ENCODE assay signal across 8 cellular contexts in the genomic region with DNA sequence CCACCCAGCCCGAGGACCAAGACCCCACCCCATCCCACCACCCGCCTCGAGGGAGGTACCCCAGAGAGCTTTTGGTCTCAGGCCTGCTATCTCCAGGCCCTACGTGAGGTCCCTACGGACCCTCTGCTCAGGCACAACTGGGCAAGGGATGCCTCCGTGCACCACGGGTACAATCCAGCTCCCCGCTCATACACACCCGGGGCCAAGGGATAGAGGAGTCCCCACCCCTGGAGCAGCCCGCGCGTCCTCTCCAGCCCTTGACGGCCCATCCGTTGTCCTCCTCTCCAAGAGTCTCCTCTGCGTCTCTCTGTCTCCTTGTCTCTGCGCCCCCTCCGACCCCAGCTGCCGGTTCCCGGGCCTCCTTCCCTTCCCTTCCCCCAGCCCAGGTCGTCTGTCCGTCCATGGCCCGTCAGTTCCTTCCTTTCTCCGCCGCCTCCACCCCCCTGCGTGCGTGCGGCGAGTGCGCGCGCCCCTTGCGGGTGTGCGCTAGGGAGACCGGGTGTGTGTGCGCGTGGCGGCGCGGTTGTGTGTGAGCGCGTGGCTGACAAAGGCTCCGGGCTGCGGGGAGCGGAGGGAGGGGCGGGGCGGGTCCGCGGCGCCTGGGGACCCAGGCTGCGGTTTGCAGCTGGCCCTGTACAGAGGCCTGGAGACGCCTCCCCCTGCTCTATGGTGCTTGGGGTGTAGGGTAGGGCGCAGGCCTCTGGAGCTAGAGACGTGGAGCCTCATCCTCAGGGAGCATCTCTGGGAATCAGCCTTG. TPM values are rescaled to one million over a fixed set of nuclear protein-coding genes. Genes with fewer than 3 reads are reported as not detected.
DNase-seq lines count a peak whose midpoint lies in the region; ATAC-seq and TF ChIP-seq lines count a peak whose summit lies in the region.

No MANE protein-coding gene starts in this region.

- H3K27ac Mint-ChIP-seq in activated naive CD8-positive, alpha-beta T cell treated with anti-CD3 and anti-CD28 coated beads for 36 hours: no peak overlapping the region

- TF ChIP-seq POLR2A in spleen (IDR thresholded peaks at IDR 0.05): no peak

- H3K9me3 Mint-ChIP-seq in activated naive CD8-positive, alpha-beta T cell treated with anti-CD3 and anti-CD28 coated beads for 36 hours: no peaks in the 10 kb centered on the region

- H3K9me3 ChIP-seq in BLaER1 (no peaks in the 10 kb centered on the region), spleen (no peaks in the 10 kb centered on the region)

- H3K4me1 ChIP-seq in BLaER1: peaks cover 81% of the 10 kb centered on the region
- peaks cover 33 to 77% (median 56%) of the 10 kb centered on the region in 6 donors for H3K4me1 ChIP-seq in spleen

- H3K4me2 ChIP-seq in BLaER1: peak overlapping the region; percentile 98

- DNase-seq in HuH-7 (ENCODE audit: low spot score) (peak; percentile 30), iris pigment epithelial cell (ENCODE audit: low read depth) (peak; percentile 12), spleen (peak; percentile 85), AG20443 (ENCODE audit: low spot score) (no peak)
- DNase-seq in activated naive CD8-positive, alpha-beta T cell treated with anti-CD3 and anti-CD28 coated beads for 36 hours: peak; percentile 37

- TF ChIP-seq CTCF in spleen (IDR thresholded peaks at IDR 0.05 in 8 of 11, conservative IDR thresholded peaks at IDR 0.05 in 3 of 11): peak in 1 of 11 experiments; percentile 12

- peak overlapping the region; percentile 77 for H3K9ac ChIP-seq in BLaER1

- H3K27me3 ChIP-seq in BLaER1 (no peaks in the 10 kb centered on the region), spleen (replicated peaks in 1 of 7) (peaks cover 0 to 67% (median 21%) of the 10 kb centered on the region in 7 donors)

- peaks cover 59% of the 10 kb centered on the region for H4K20me1 ChIP-seq in BLaER1

- 0 to 2% (median 1%) methylated on average over 36 to 53 of the region's 53 CpGs for WGBS in spleen, 5 donors

- peak overlapping the region; percentile 63 for H3K27ac ChIP-seq in BLaER1
- H3K27ac ChIP-seq in spleen: peak overlapping the region; percentile 23 to 81 (median 70)

- ATAC-seq in HG03378 (IDR thresholded peaks at IDR 0.05; ENCODE audit: unreplicated experiment) (no peak), GM19455 (IDR thresholded peaks at IDR 0.05; ENCODE audit: unreplicated experiment) (no peak)

- H3K4me3 Mint-ChIP-seq in activated naive CD8-positive, alpha-beta T cell treated with anti-CD3 and anti-CD28 coated beads for 36 hours: peak overlapping the region; percentile 73

- intact Hi-C loops in spleen (cut with DNase I; ENCODE audit: low total_unique reads): no loop called here

- H3K27me3 Mint-ChIP-seq in activated naive CD8-positive, alpha-beta T cell treated with anti-CD3 and anti-CD28 coated beads for 36 hours: peaks cover 31% of the 10 kb centered on the region

- H3K36me3 ChIP-seq in BLaER1 (no peaks in the 10 kb centered on the region), spleen (no peaks in the 10 kb centered on the region)

- H3K4me1 Mint-ChIP-seq in activated naive CD8-positive, alpha-beta T cell treated with anti-CD3 and anti-CD28 coated beads for 36 hours: peaks cover 23% of the 10 kb centered on the region

- peak overlapping the region; percentile 72 for H3K4me3 ChIP-seq in BLaER1
- H3K4me3 ChIP-seq in spleen: peak overlapping the region; percentile 45 to 80 (median 62)

- H3K36me3 Mint-ChIP-seq in activated naive CD8-positive, alpha-beta T cell treated with anti-CD3 and anti-CD28 coated beads for 36 hours: no peaks in the 10 kb centered on the region

RNA-seq across cellular contexts. Expression of gene SPNS2, which starts 0.9 kb away (rescaled TPM):
- total RNA-seq in activated naive CD8-positive, alpha-beta T cell treated with anti-CD3 and anti-CD28 coated beads for 36 hours: under 1 TPM; 0.20 to 0.43 TPM
- 10 to 100 TPM; 19.6 to 53.5 (median 36.6) TPM for total RNA-seq in spleen
- 10 to 100 TPM in 2 of 3 donors, 1 to 10 TPM in 1; 8.1 to 20.4 (median 13.2) TPM for polyA plus RNA-seq in spleen

RNA-seq across cellular contexts. Expression of gene MYBBP1A, which starts 55.6 kb away (rescaled TPM):
- 100 to 1,000 TPM; 174 to 176 TPM for total RNA-seq in activated naive CD8-positive, alpha-beta T cell treated with anti-CD3 and anti-CD28 coated beads for 36 hours
- total RNA-seq in spleen: 10 to 100 TPM; 37.1 to 71.2 (median 54.4) TPM
- 10 to 100 TPM; 24.7 to 48.6 (median 35.5) TPM for polyA plus RNA-seq in spleen

Comparison
In these comparisons a context has a peak if more than half of its experiments do, and no peak if none do; other contexts are left out.
1. RNA of gene SPNS2, which starts 0.9 kb away (total RNA-seq): 19.6 to 53.5 TPM in spleen; 0.20 to 0.43 TPM in activated naive CD8-positive, alpha-beta T cell treated with anti-CD3 and anti-CD28 coated beads for 36 hours; every median in the first group is over 10 times any median in the second.